ENCODE assay signal across 21 cellular contexts in genomic region chr4:101177146-101177545, GRCh38.
"Had no signal": no experiment of that assay in that cellular context is flagged by ENCODE, and none has a peak within 500 bp of the region (broad histone marks: within the 10 kb centered on the region; RNA-seq: fewer than 3 reads in every experiment).

No MANE protein-coding gene starts in this region.

- DNase-seq: activated CD4-positive, alpha-beta T cell treated with anti-CD3 and anti-CD28 coated beads, Interleukin-2, amount 50 U/mL, for 48 hours; activated CD4-positive, CD25-positive, alpha-beta regulatory T cell treated with anti-CD3 and anti-CD28 coated beads, Interleukin-2, amount 50 U/mL, for 72 hours; activated effector memory CD4-positive, alpha-beta T cell treated with Interleukin-2 at 50 U/mL for 16 hours; activated T-cell treated with anti-CD3 and anti-CD28 coated beads, Interleukin-2, amount 50 U/mL, for 24 hours; amygdala; body of pancreas; effector memory CD8-positive, alpha-beta T cell; hypothalamus; kidney; mesendoderm; natural killer cell; stimulated activated naive CD8-positive, alpha-beta T cell treated with anti-CD3 and anti-CD28 coated beads, Interleukin-15, amount 100 ng/mL, for 72 hours; T-cell; T-helper 9 cell; testis; upper lobe of right lung had no signal

- H3K27me3 ChIP-seq: body of pancreas, neutrophil, testis, upper lobe of right lung had no signal

- H3K36me3 Mint-ChIP-seq: natural killer cell had no signal

- H3K4me3 ChIP-seq: body of pancreas, SK-N-MC, smooth muscle cell, testis, upper lobe of right lung had no signal

- H3K4me3 Mint-ChIP-seq: activated naive CD4-positive, alpha-beta T cell treated with anti-CD3 and anti-CD28 coated beads, Interleukin-2, amount 50 U/mL, for 24 hours; activated T-cell treated with anti-CD3 and anti-CD28 coated beads, Interleukin-2, amount 50 U/mL, for 24 hours; central memory CD8-positive, alpha-beta T cell; effector memory CD8-positive, alpha-beta T cell; natural killer cell; stimulated activated naive CD8-positive, alpha-beta T cell treated with anti-CD3 and anti-CD28 coated beads, Interleukin-15, amount 100 ng/mL, for 72 hours; T-cell had no signal

- H3K27me3 Mint-ChIP-seq: activated naive CD4-positive, alpha-beta T cell treated with anti-CD3 and anti-CD28 coated beads, Interleukin-2, amount 50 U/mL, for 24 hours; activated T-cell treated with anti-CD3 and anti-CD28 coated beads, Interleukin-2, amount 50 U/mL, for 24 hours; central memory CD8-positive, alpha-beta T cell; effector memory CD8-positive, alpha-beta T cell; stimulated activated naive CD8-positive, alpha-beta T cell treated with anti-CD3 and anti-CD28 coated beads, Interleukin-15, amount 100 ng/mL, for 72 hours; T-cell had no signal

- H3K27ac ChIP-seq: body of pancreas, neutrophil, SK-N-MC, testis, upper lobe of right lung had no signal

- H3K27ac Mint-ChIP-seq: activated naive CD4-positive, alpha-beta T cell treated with anti-CD3 and anti-CD28 coated beads, Interleukin-2, amount 50 U/mL, for 24 hours; activated T-cell treated with anti-CD3 and anti-CD28 coated beads, Interleukin-2, amount 50 U/mL, for 24 hours; natural killer cell; stimulated activated naive CD8-positive, alpha-beta T cell treated with anti-CD3 and anti-CD28 coated beads, Interleukin-15, amount 100 ng/mL, for 72 hours; T-cell had no signal

- ATAC-seq: body of pancreas; effector memory CD8-positive, alpha-beta T cell; natural killer cell; stimulated activated naive CD8-positive, alpha-beta T cell treated with anti-CD3 and anti-CD28 coated beads, Interleukin-15, amount 100 ng/mL, for 72 hours; T-cell; upper lobe of right lung had no signal

- H3K36me3 ChIP-seq: neutrophil, upper lobe of right lung had no signal

- H3K9me3 ChIP-seq: body of pancreas, neutrophil, testis, upper lobe of right lung had no signal

- H3K4me2 ChIP-seq: smooth muscle cell had no signal

- H3K9me3 Mint-ChIP-seq: activated naive CD4-positive, alpha-beta T cell treated with anti-CD3 and anti-CD28 coated beads, Interleukin-2, amount 50 U/mL, for 24 hours; activated T-cell treated with anti-CD3 and anti-CD28 coated beads, Interleukin-2, amount 50 U/mL, for 24 hours; central memory CD8-positive, alpha-beta T cell; effector memory CD8-positive, alpha-beta T cell; natural killer cell; T-cell had no signal
